28 cellular contexts compared by ENCODE assay signal in genomic region chr2:85682378-85682777, GRCh38. TPM values are rescaled to one million over a fixed set of nuclear protein-coding genes. Genes with fewer than 3 reads are reported as not detected.
A peak's percentile ranks its signal among the peaks of the same experiment; 100 is the strongest.
DNase-seq lines count a peak whose midpoint lies in the region; ATAC-seq lines count a peak whose summit lies in the region.
"Had no signal": no experiment of that assay in that cellular context is flagged by ENCODE, and none has a peak within 500 bp of the region (broad histone marks: within the 10 kb centered on the region; RNA-seq: fewer than 3 reads in every experiment).

No MANE protein-coding gene starts in this region.

- peak overlapping the region; percentile 41 for H3K27ac ChIP-seq in skeletal muscle tissue (ENCODE audit: low read depth, low read length)
- H3K27ac ChIP-seq: BLaER1, hepatocyte, KMS-11, left lung, SJSA1, upper lobe of right lung had no signal

- intact Hi-C loops in activated CD4-positive, alpha-beta memory T cell treated with anti-CD3 and anti-CD28 coated beads for 36 hours (cut with micrococcal nuclease), result no loop called here

- peak overlapping the region; percentile 94 for H3K27ac Mint-ChIP-seq in activated CD4-positive, alpha-beta memory T cell treated with anti-CD3 and anti-CD28 coated beads, Interleukin-2, amount 10 ng/mL, durations not matched to agents 7 days and 5 days
- no peak overlapping the region for H3K27ac Mint-ChIP-seq in activated CD4-positive, alpha-beta memory T cell treated with anti-CD3 and anti-CD28 coated beads for 36 hours
- H3K27ac Mint-ChIP-seq: activated naive CD8-positive, alpha-beta T cell treated with anti-CD3 and anti-CD28 coated beads for 36 hours; T-cell had no signal

- CTCF ChIA-PET in activated CD4-positive, alpha-beta memory T cell treated with anti-CD3 and anti-CD28 coated beads, Interleukin-2, amount 10 ng/mL, durations not matched to agents 7 days and 5 days (lab: Charles Lee), result interaction anchor here (0.8 to 5.3 kb wide), 3 partner anchors 9 to 45 kb away, joined by 3 to 135 read pairs (median 11); no protein-coding TSS in a partner anchor
- CTCF ChIA-PET in activated CD4-positive, alpha-beta memory T cell treated with anti-CD3 and anti-CD28 coated beads for 36 hours (lab: Charles Lee), result no interaction called here

- POLR2A ChIA-PET in activated CD4-positive, alpha-beta memory T cell treated with anti-CD3 and anti-CD28 coated beads, Interleukin-2, amount 10 ng/mL, durations not matched to agents 7 days and 5 days (lab: Charles Lee), result interaction anchor here (2.3 to 5.5 kb wide), 2 partner anchors 16 to 24 kb away, joined by 14 to 99 read pairs; no protein-coding TSS in a partner anchor
- POLR2A ChIA-PET in activated CD4-positive, alpha-beta memory T cell treated with anti-CD3 and anti-CD28 coated beads for 36 hours (lab: Charles Lee), result no interaction called here

- peaks cover 25% of the 10 kb centered on the region for H3K36me3 Mint-ChIP-seq in activated CD4-positive, alpha-beta memory T cell treated with anti-CD3 and anti-CD28 coated beads, Interleukin-2, amount 10 ng/mL, durations not matched to agents 7 days and 5 days (ENCODE audit: low read depth)
- no peaks in the 10 kb centered on the region for H3K36me3 Mint-ChIP-seq in activated CD4-positive, alpha-beta memory T cell treated with anti-CD3 and anti-CD28 coated beads for 36 hours
- H3K36me3 Mint-ChIP-seq: activated naive CD8-positive, alpha-beta T cell treated with anti-CD3 and anti-CD28 coated beads for 36 hours; T-cell had no signal

- peaks cover 24 to 37% (median 30%) of the 10 kb centered on the region in 3 donors for H3K4me1 ChIP-seq in skeletal muscle tissue (ENCODE audit: control insufficient read depth in 3 of 3, insufficient read depth in 3 of 3, low read length in 3 of 3)
- H3K4me1 ChIP-seq: BLaER1 had no signal

- no peak for ATAC-seq in GM18907 (IDR thresholded peaks at IDR 0.05; ENCODE audit: unreplicated experiment)
- ATAC-seq: GM12878, left lung, T-cell, upper lobe of right lung had no signal

- H3K36me3 ChIP-seq in skeletal muscle tissue (ENCODE audit: control insufficient read depth in 3 of 3, insufficient read depth in 3 of 3, low read length in 3 of 3), result no peaks in the 10 kb centered on the region
- H3K36me3 ChIP-seq: BLaER1, left lung, SJSA1, upper lobe of right lung had no signal

- no peaks in the 10 kb centered on the region for H3K27me3 ChIP-seq in skeletal muscle tissue (ENCODE audit: control insufficient read depth in 3 of 3, insufficient read depth in 3 of 3, low read length in 3 of 3)
- H3K27me3 ChIP-seq: BLaER1, dorsolateral prefrontal cortex, hepatocyte, left lung, SJSA1, upper lobe of right lung had no signal

- H3K9ac ChIP-seq in skeletal muscle tissue (ENCODE audit: low read depth in 1 of 3, low read length in 3 of 3), result no peak overlapping the region
- H3K9ac ChIP-seq: BLaER1, KMS-11 had no signal

- H3K4me3 Mint-ChIP-seq in activated CD4-positive, alpha-beta memory T cell treated with anti-CD3 and anti-CD28 coated beads, Interleukin-2, amount 10 ng/mL, durations not matched to agents 7 days and 5 days, result peak overlapping the region; percentile 87
- H3K4me3 Mint-ChIP-seq in activated CD4-positive, alpha-beta memory T cell treated with anti-CD3 and anti-CD28 coated beads for 36 hours, result no peak overlapping the region
- H3K4me3 Mint-ChIP-seq: activated naive CD8-positive, alpha-beta T cell treated with anti-CD3 and anti-CD28 coated beads for 36 hours; central memory CD8-positive, alpha-beta T cell; T-cell had no signal

- no peak overlapping the region for H3K4me3 ChIP-seq in skeletal muscle tissue (ENCODE audit: low read length in 3 of 3)
- H3K4me3 ChIP-seq: BLaER1, dorsolateral prefrontal cortex, GM12878, hepatocyte, left lung, SJSA1, upper lobe of right lung had no signal

- H3K9me3 ChIP-seq in skeletal muscle tissue (ENCODE audit: control insufficient read depth in 3 of 3, low read length in 3 of 3), result no peaks in the 10 kb centered on the region
- H3K9me3 ChIP-seq: BLaER1, left lung, SJSA1, upper lobe of right lung had no signal

- H3K4me1 Mint-ChIP-seq in activated CD4-positive, alpha-beta memory T cell treated with anti-CD3 and anti-CD28 coated beads, Interleukin-2, amount 10 ng/mL, durations not matched to agents 7 days and 5 days, result peaks cover 38% of the 10 kb centered on the region
- H3K4me1 Mint-ChIP-seq in activated CD4-positive, alpha-beta memory T cell treated with anti-CD3 and anti-CD28 coated beads for 36 hours (ENCODE audit: low read depth), result peaks cover 3% of the 10 kb centered on the region
- H3K4me1 Mint-ChIP-seq: activated naive CD8-positive, alpha-beta T cell treated with anti-CD3 and anti-CD28 coated beads for 36 hours had no signal

- H3K27me3 Mint-ChIP-seq in activated CD4-positive, alpha-beta memory T cell treated with anti-CD3 and anti-CD28 coated beads, Interleukin-2, amount 10 ng/mL, durations not matched to agents 7 days and 5 days, result peaks cover 12% of the 10 kb centered on the region
- peaks cover 2% of the 10 kb centered on the region for H3K27me3 Mint-ChIP-seq in activated CD4-positive, alpha-beta memory T cell treated with anti-CD3 and anti-CD28 coated beads for 36 hours
- H3K27me3 Mint-ChIP-seq: central memory CD8-positive, alpha-beta T cell had no signal

- no peak for DNase-seq in activated CD4-positive, alpha-beta memory T cell treated with anti-CD3 and anti-CD28 coated beads, Interleukin-2, amount 10 ng/mL, durations not matched to agents 7 days and 5 days
- no peak for DNase-seq in activated CD4-positive, alpha-beta memory T cell treated with anti-CD3 and anti-CD28 coated beads for 36 hours
- DNase-seq in GM03348 (ENCODE audit: low spot score) (peak; percentile 22), fibroblast of peridontal ligament (ENCODE audit: extremely low read depth) (peak; percentile 19), HCEC 1CT (no peak), HUDEP-2 (lab: John Stamatoyannopoulos, UW; ENCODE audit: unreplicated experiment in 76 of 76) (no peak)
- DNase-seq: activated CD4-positive, alpha-beta T cell treated with anti-CD3 and anti-CD28 coated beads for 48 hours; activated naive CD8-positive, alpha-beta T cell treated with anti-CD3 and anti-CD28 coated beads for 36 hours; DND-41; left lung; midbrain; NCI-H187 treated with DMSO at 0.1 percent for 48 hours; NCI-H69; T-cell; upper lobe of right lung had no signal

- H3K9me3 Mint-ChIP-seq in activated CD4-positive, alpha-beta memory T cell treated with anti-CD3 and anti-CD28 coated beads, Interleukin-2, amount 10 ng/mL, durations not matched to agents 7 days and 5 days, result peaks cover 1% of the 10 kb centered on the region
- no peaks in the 10 kb centered on the region for H3K9me3 Mint-ChIP-seq in activated CD4-positive, alpha-beta memory T cell treated with anti-CD3 and anti-CD28 coated beads for 36 hours
- H3K9me3 Mint-ChIP-seq: activated naive CD8-positive, alpha-beta T cell treated with anti-CD3 and anti-CD28 coated beads for 36 hours; central memory CD8-positive, alpha-beta T cell; T-cell had no signal

RNA-seq across cellular contexts. Expression of gene GNLY, which starts 11.8 kb away (rescaled TPM):
- total RNA-seq in activated CD4-positive, alpha-beta memory T cell treated with anti-CD3 and anti-CD28 coated beads, Interleukin-2, amount 10 ng/mL, durations not matched to agents 7 days and 5 days, result 100 to 1,000 TPM; 569 to 599 TPM
- total RNA-seq in activated CD4-positive, alpha-beta memory T cell treated with anti-CD3 and anti-CD28 coated beads for 36 hours, result 10 to 100 TPM; 21.5 to 22.8 TPM
- total RNA-seq in skeletal muscle tissue, result not detected
- total RNA-seq: A673, astrocyte, fibroblast of villous mesenchyme, H4, hepatocyte, SJSA1 had no signal

RNA-seq across cellular contexts. Expression of gene SFTPB, which starts 14.4 kb away (rescaled TPM):
- not detected for total RNA-seq in activated CD4-positive, alpha-beta memory T cell treated with anti-CD3 and anti-CD28 coated beads, Interleukin-2, amount 10 ng/mL, durations not matched to agents 7 days and 5 days
- total RNA-seq in activated CD4-positive, alpha-beta memory T cell treated with anti-CD3 and anti-CD28 coated beads for 36 hours, result not detected
- not detected for total RNA-seq in skeletal muscle tissue
- total RNA-seq: A673; activated naive CD8-positive, alpha-beta T cell treated with anti-CD3 and anti-CD28 coated beads for 36 hours; astrocyte; dorsolateral prefrontal cortex; fibroblast of villous mesenchyme; H4; SJSA1 had no signal

Comparison
In these comparisons a context has a peak if more than half of its experiments do, and no peak if none do; other contexts are left out.
1. RNA of gene GNLY, which starts 11.8 kb away (total RNA-seq): 569 to 599 TPM in activated CD4-positive, alpha-beta memory T cell treated with anti-CD3 and anti-CD28 coated beads, Interleukin-2, amount 10 ng/mL, durations not matched to agents 7 days and 5 days; 21.5 to 22.8 TPM in activated CD4-positive, alpha-beta memory T cell treated with anti-CD3 and anti-CD28 coated beads for 36 hours and not detected in skeletal muscle tissue (single experiment); every median in the first group is over 10 times any median in the second.
2. DNase-seq: peak in GM03348 (single experiment) and fibroblast of peridontal ligament (single experiment); none in activated CD4-positive, alpha-beta memory T cell treated with anti-CD3 and anti-CD28 coated beads, Interleukin-2, amount 10 ng/mL, durations not matched to agents 7 days and 5 days (single experiment), activated CD4-positive, alpha-beta memory T cell treated with anti-CD3 and anti-CD28 coated beads for 36 hours (single experiment), HCEC 1CT (single experiment) and HUDEP-2 (0 of 76).